In the genomic region with DNA sequence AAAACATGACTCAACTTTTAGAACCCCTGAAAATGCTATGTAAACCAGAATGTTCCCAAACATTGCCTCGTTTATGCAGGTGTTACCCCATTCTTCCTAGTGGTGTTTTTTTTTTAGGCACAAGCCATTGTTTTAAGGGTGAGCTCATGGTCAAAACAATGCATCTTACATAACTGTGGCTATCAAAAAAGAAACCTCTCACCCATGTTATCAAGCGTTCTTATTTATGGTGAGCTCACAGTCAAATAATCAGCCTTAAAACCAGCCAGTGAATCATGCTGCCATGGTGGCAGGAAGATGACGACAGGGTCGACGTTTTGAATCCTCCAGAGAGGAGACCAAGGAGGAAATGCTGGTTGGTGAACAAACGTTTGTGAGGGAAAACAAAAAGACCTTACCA, we compare ENCODE assay signal across 9 cellular contexts.
DNase-seq lines count a peak whose midpoint lies in the region; TF ChIP-seq lines count a peak whose summit lies in the region.
"Had no signal": no experiment of that assay in that cellular context is flagged by ENCODE, and none has a peak within 500 bp of the region (broad histone marks: within the 10 kb centered on the region; RNA-seq: fewer than 3 reads in every experiment).

No MANE protein-coding gene starts in this region.

- no peak overlapping the region for H3K9ac ChIP-seq in BLaER1 treated with 17β-estradiol and CSF1 and Interleukin-3, amounts not matched to agents 10 nM and 100 nM
- no peak overlapping the region for H3K9ac ChIP-seq in Loucy (ENCODE audit: low read depth, low read length, poor library complexity, severe bottlenecking)

- H3K9me2 ChIP-seq in Loucy (replicated peaks; ENCODE audit: low read depth, low read length), result no peaks in the 10 kb centered on the region

- H3K27ac ChIP-seq in BLaER1 treated with 17β-estradiol and CSF1 and Interleukin-3, amounts not matched to agents 10 nM and 100 nM, result peak overlapping the region in 1 of 11 experiments; percentile 11; a peak in 1 of 22 replicates
- H3K27ac ChIP-seq: tibial artery had no signal

- peak overlapping the region in 9 of 11 experiments; percentile 23 to 62 (median 49); a peak in 17 of 22 replicates for H3K4me2 ChIP-seq in BLaER1 treated with 17β-estradiol and CSF1 and Interleukin-3, amounts not matched to agents 10 nM and 100 nM
- no peak overlapping the region for H3K4me2 ChIP-seq in Loucy (ENCODE audit: low read depth, low read length, poor library complexity, severe bottlenecking)

- H3K9me3 ChIP-seq in BLaER1 treated with 17β-estradiol and CSF1 and Interleukin-3, amounts not matched to agents 10 nM and 100 nM (replicated peaks in 1 of 11), result peaks cover 13 to 30% (median 21%) of the 10 kb centered on the region in 11 experiments; a peak in 21 of 22 replicates
- H3K9me3 ChIP-seq in Loucy (ENCODE audit: insufficient read depth, low read depth, low read length) (peaks cover 5% of the 10 kb centered on the region), BE2C (no peaks in the 10 kb centered on the region)
- H3K9me3 ChIP-seq: tibial artery had no signal

- no peaks in the 10 kb centered on the region for H4K20me1 ChIP-seq in BLaER1 treated with 17β-estradiol and CSF1 and Interleukin-3, amounts not matched to agents 10 nM and 100 nM
- no peaks in the 10 kb centered on the region for H4K20me1 ChIP-seq in Loucy (ENCODE audit: insufficient read depth, low read length, poor library complexity, severe bottlenecking)

- TF ChIP-seq CTCF in Loucy (conservative IDR thresholded peaks at IDR 0.05; ENCODE audit: low read length), result no peak
- no peak for TF ChIP-seq CTCF in BE2C (IDR thresholded peaks at IDR 0.05; ENCODE audit: low read depth, low read length)

- H3K4me3 ChIP-seq in BLaER1 treated with 17β-estradiol and CSF1 and Interleukin-3, amounts not matched to agents 10 nM and 100 nM, result no peak overlapping the region
- H3K4me3 ChIP-seq in Loucy (ENCODE audit: low read length, poor library complexity, severe bottlenecking), result no peak overlapping the region
- H3K4me3 ChIP-seq in BE2C (ENCODE audit: low read depth, low read length), result no peak overlapping the region
- H3K4me3 ChIP-seq: tibial artery had no signal

- peak; percentile 43 to 98 for DNase-seq in dermis microvascular lymphatic vessel endothelial cell (ENCODE audit: low read depth in 2 of 2)
- peak; percentile 56 to 98 for DNase-seq in lung microvascular endothelial cell (ENCODE audit: low read depth in 2 of 2)
- DNase-seq in NCI-H69 (lab: John Stamatoyannopoulos, UW), result no peak
- DNase-seq in GM19240 (ENCODE audit: insufficient read length, low spot score), result no peak
- no peak for DNase-seq in BE2C
- DNase-seq in activated T-cell treated with anti-CD3 and anti-CD28 coated beads for 4 hours, result no peak
- DNase-seq: tibial artery had no signal

- peak overlapping the region; percentile 62 for H2AFZ ChIP-seq in Loucy (ENCODE audit: low read length)

- no peaks in the 10 kb centered on the region for H3K79me2 ChIP-seq in Loucy (ENCODE audit: insufficient read depth, low read length)

- H3K36me3 ChIP-seq in BLaER1 treated with 17β-estradiol and CSF1 and Interleukin-3, amounts not matched to agents 10 nM and 100 nM, result no peaks in the 10 kb centered on the region
- H3K36me3 ChIP-seq in Loucy (ENCODE audit: insufficient read depth, low read length) (no peaks in the 10 kb centered on the region), BE2C (no peaks in the 10 kb centered on the region)
- H3K36me3 ChIP-seq: tibial artery had no signal

- H3K4me1 ChIP-seq in BLaER1 treated with 17β-estradiol and CSF1 and Interleukin-3, amounts not matched to agents 10 nM and 100 nM, result peaks cover 0 to 34% (median 24%) of the 10 kb centered on the region in 10 experiments; a peak in 16 of 20 replicates
- H3K4me1 ChIP-seq in Loucy (ENCODE audit: insufficient read depth, low read length, poor library complexity, severe bottlenecking), result peaks cover 16% of the 10 kb centered on the region
- no peaks in the 10 kb centered on the region for H3K4me1 ChIP-seq in BE2C
- H3K4me1 ChIP-seq: tibial artery had no signal

- H3F3A ChIP-seq in Loucy (ENCODE audit: low read depth), result no peaks in the 10 kb centered on the region

- H3K27me3 ChIP-seq in BLaER1 treated with 17β-estradiol and CSF1 and Interleukin-3, amounts not matched to agents 10 nM and 100 nM, result no peaks in the 10 kb centered on the region
- no peaks in the 10 kb centered on the region for H3K27me3 ChIP-seq in Loucy (ENCODE audit: insufficient read depth, low read length, poor library complexity, severe bottlenecking)
- H3K27me3 ChIP-seq in BE2C, result no peaks in the 10 kb centered on the region
- H3K27me3 ChIP-seq: tibial artery had no signal

Comparison
In these comparisons a context has a peak if more than half of its experiments do, and no peak if none do; other contexts are left out.
1. DNase-seq: peak in dermis microvascular lymphatic vessel endothelial cell (2 of 2) and lung microvascular endothelial cell (2 of 2); none in NCI-H69 (single experiment), GM19240 (single experiment), BE2C (single experiment) and activated T-cell treated with anti-CD3 and anti-CD28 coated beads for 4 hours (single experiment).